In the genomic region with DNA sequence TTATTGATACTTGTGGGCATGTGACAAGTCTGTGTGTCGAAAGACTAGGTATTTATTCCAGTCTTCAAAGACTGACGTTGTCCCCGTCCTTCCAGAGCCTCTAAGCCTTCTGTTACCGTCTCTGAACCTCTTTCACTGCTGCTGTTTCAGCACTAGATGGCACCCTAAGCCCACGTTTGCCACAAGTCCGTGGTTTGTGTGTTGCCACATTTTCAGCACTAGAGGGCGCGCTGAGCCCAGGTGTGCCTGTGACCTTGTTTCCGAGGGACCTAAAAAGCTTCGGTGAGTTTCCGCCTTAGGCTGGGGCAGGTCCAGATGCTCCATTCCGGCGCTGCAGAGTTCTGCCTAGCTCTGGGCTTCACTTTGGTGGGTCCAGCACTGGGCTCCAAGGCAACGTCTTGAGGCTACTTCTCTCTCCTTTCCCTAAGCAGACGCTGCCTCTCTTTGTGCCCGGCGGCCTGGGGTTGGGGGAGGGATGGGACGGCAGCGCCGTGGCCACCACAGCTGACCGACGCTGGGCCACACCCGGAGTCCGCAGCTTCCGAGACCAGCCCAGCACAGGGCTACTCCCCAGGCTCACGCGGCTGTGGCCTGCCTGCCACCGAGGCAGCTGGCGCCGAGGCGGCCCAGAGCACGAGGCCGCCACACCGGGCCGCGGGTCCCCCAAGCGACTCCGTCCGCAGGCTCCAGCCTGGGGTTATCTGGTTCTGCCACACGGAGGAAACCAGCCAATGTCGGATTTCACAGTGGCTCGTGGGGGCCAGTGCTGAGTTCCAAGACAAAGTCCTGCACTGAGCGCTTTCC, we compare ENCODE assay signal across 8 cellular contexts.
DNase-seq lines count a peak whose midpoint lies in the region; ATAC-seq and TF ChIP-seq lines count a peak whose summit lies in the region.

No MANE protein-coding gene starts in this region.

- no peaks in the 10 kb centered on the region for H3K9me3 ChIP-seq in BE2C
- H3K9me3 ChIP-seq in lung (ENCODE audit: control insufficient read depth in 2 of 2, insufficient read depth in 1 of 2, low read length in 1 of 2), result no peaks in the 10 kb centered on the region

- peak; percentile 100 for TF ChIP-seq CTCF in BE2C (IDR thresholded peaks at IDR 0.05; ENCODE audit: low read depth, low read length)
- peak; percentile 56 to 100 (median 94) for TF ChIP-seq CTCF in dorsolateral prefrontal cortex (IDR thresholded peaks at IDR 0.05 in 54 of 56, conservative IDR thresholded peaks at IDR 0.05 in 2 of 56; ENCODE audit: low read depth in 1 of 56, partially characterized antibody in 56 of 56)
- peak; percentile 99 for TF ChIP-seq CTCF in lung (IDR thresholded peaks at IDR 0.05; ENCODE audit: control extremely low read depth, extremely low read depth)

- WGBS in lung, 2 donors, result 27 to 29% methylated on average over 43 of the region's 43 CpGs

- H3K27me3 ChIP-seq in BE2C (no peaks in the 10 kb centered on the region), dorsolateral prefrontal cortex (no peaks in the 10 kb centered on the region), lung (ENCODE audit: control insufficient read depth, insufficient read depth) (no peaks in the 10 kb centered on the region)

- DNase-seq in BE2C (peak; percentile 69), NCI-H748 treated with DMSO at 0.1 percent for 48 hours (lab: John Stamatoyannopoulos, UW) (peak; percentile 9), dorsolateral prefrontal cortex (peak in 7 of 10 donors; percentile 50 to 64 (median 60)), lung (ENCODE audit: low spot score) (peak; percentile 84)
- peak; percentile 78 to 82 for DNase-seq in activated CD4-positive, alpha-beta T cell treated with anti-CD3 and anti-CD28 coated beads, Interleukin-2, amount 50 U/mL, for 48 hours
- DNase-seq in stimulated activated CD8-positive, alpha-beta memory T cell treated with anti-CD3 and anti-CD28 coated beads, Interleukin-12 subunit alpha, Interleukin-12 subunit beta, amount 100 ng/mL, for 1 hour (ENCODE audit: low read depth), result peak; percentile 55

- intact Hi-C loops in dorsolateral prefrontal cortex (cut with DNase I), result no loop called here

- H3K36me3 ChIP-seq in BE2C (no peaks in the 10 kb centered on the region), lung (ENCODE audit: control insufficient read depth in 2 of 2, insufficient read depth in 2 of 2, low read length in 2 of 2) (no peaks in the 10 kb centered on the region)

- H3K4me1 ChIP-seq in BE2C, result no peaks in the 10 kb centered on the region
- H3K4me1 ChIP-seq in lung (ENCODE audit: control insufficient read depth in 2 of 2, insufficient read depth in 2 of 2, low read length in 2 of 2), result peaks cover 0 to 2% of the 10 kb centered on the region in 2 donors

- H3K27ac ChIP-seq in dorsolateral prefrontal cortex, result peak overlapping the region in 1 of 59 donors; percentile 57
- H3K27ac ChIP-seq in lung (ENCODE audit: low read depth in 1 of 2, low read length in 1 of 2), result no peak overlapping the region

- ATAC-seq in GM19043 (IDR thresholded peaks at IDR 0.05; ENCODE audit: low read depth, unreplicated experiment) (peak; percentile 89), HG03342 (IDR thresholded peaks at IDR 0.05; ENCODE audit: unreplicated experiment) (peak; percentile 95), lung (ENCODE audit: insufficient read depth, low FRiP score) (peak; percentile 92)

- H3K4me3 ChIP-seq in BE2C (ENCODE audit: low read depth, low read length) (peak overlapping the region; percentile 43), dorsolateral prefrontal cortex (peak overlapping the region in 37 of 59 donors; percentile 5 to 49 (median 29)), lung (peak overlapping the region; percentile 2)

Comparison
In these comparisons a context has a peak if more than half of its experiments do, and no peak if none do; other contexts are left out.
1. DNase-seq: peak in every context shown above with its lines; median percentile 84 in lung; 80 in activated CD4-positive, alpha-beta T cell treated with anti-CD3 and anti-CD28 coated beads, Interleukin-2, amount 50 U/mL, for 48 hours; 69 in BE2C; 60 in dorsolateral prefrontal cortex; 55 in stimulated activated CD8-positive, alpha-beta memory T cell treated with anti-CD3 and anti-CD28 coated beads, Interleukin-12 subunit alpha, Interleukin-12 subunit beta, amount 100 ng/mL, for 1 hour; 9 in NCI-H748 treated with DMSO at 0.1 percent for 48 hours.